ENCODE assay signal across 23 cellular contexts in the genomic region with DNA sequence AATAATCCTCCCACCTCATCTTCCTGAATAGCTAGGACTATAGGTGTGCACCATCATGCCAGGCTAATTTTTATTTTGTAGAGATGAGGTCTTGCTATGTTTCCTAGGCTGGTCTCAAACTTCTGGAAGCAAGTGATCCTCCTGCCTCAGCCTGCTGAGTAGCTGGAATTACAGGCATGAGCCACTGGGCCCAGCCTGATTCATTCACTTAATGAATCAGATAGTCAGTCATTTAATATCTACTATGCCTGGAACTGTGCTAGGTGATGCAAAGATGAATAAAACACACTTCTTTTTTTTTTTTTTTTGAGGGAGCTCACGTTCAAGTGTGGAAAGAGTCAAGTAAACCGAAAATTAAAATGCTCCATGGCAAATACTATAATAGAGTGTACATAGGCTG.
"Had no signal": no experiment of that assay in that cellular context is flagged by ENCODE, and none has a peak within 500 bp of the region (broad histone marks: within the 10 kb centered on the region; RNA-seq: fewer than 3 reads in every experiment).

No MANE protein-coding gene starts in this region.

- H3K4me3 ChIP-seq: esophagus squamous epithelium, neural progenitor cell, right lobe of liver, stomach, thyroid gland, vagina had no signal

- H3K4me2 ChIP-seq: neural progenitor cell had no signal

- DNase-seq: dorsolateral prefrontal cortex; effector CD8-positive, alpha-beta T cell; endodermal cell; esophagus squamous epithelium; hypothalamus; immature natural killer cell; mesendoderm; midbrain; naive thymus-derived CD4-positive, alpha-beta T cell; right lobe of liver; small intestine; stimulated activated CD4-positive, alpha-beta T cell treated with anti-CD3 and anti-CD28 coated beads, Interleukin-12 subunit alpha, Interleukin-12 subunit beta, amount 100 ng/mL, for 4 hours; stimulated activated CD4-positive, alpha-beta T cell treated with anti-CD3 and anti-CD28 coated beads, Interleukin-1b, Interleukin-23, amount 100 ng/mL, for 48 hours; stimulated activated CD4-positive, alpha-beta T cell treated with anti-CD3 and anti-CD28 coated beads, Interleukin-4, amount 100 ng/mL, for 24 hours; stimulated activated naive CD4-positive, alpha-beta T cell treated with Interleukin-2 at 50 U/mL for 16 hours; stomach; thyroid gland; trophoblast cell had no signal

- H3K36me3 ChIP-seq: esophagus squamous epithelium, neural progenitor cell, right lobe of liver, thyroid gland, vagina had no signal

- H3K4me1 ChIP-seq: neural progenitor cell, parathyroid adenoma, right lobe of liver, stomach, vagina had no signal

- ATAC-seq: left lobe of liver; naive thymus-derived CD4-positive, alpha-beta T cell; right lobe of liver; stimulated activated effector memory CD8-positive, alpha-beta T cell treated with anti-CD3 and anti-CD28 coated beads, Interleukin-12 subunit alpha, Interleukin-12 subunit beta, amount 100 ng/mL, for 72 hours had no signal

- H3K27me3 ChIP-seq: dorsolateral prefrontal cortex, esophagus squamous epithelium, neural progenitor cell, right lobe of liver, stomach, thyroid gland, vagina had no signal

- H3K9me3 ChIP-seq: esophagus squamous epithelium, right lobe of liver, stomach, thyroid gland, vagina had no signal

- H3K9ac ChIP-seq: neural progenitor cell, parathyroid adenoma had no signal

- H3K27ac ChIP-seq: dorsolateral prefrontal cortex, esophagus squamous epithelium, neural progenitor cell, parathyroid adenoma, right lobe of liver, stomach, thyroid gland, vagina had no signal
